ENCODE assay signal across 16 cellular contexts in the genomic region with DNA sequence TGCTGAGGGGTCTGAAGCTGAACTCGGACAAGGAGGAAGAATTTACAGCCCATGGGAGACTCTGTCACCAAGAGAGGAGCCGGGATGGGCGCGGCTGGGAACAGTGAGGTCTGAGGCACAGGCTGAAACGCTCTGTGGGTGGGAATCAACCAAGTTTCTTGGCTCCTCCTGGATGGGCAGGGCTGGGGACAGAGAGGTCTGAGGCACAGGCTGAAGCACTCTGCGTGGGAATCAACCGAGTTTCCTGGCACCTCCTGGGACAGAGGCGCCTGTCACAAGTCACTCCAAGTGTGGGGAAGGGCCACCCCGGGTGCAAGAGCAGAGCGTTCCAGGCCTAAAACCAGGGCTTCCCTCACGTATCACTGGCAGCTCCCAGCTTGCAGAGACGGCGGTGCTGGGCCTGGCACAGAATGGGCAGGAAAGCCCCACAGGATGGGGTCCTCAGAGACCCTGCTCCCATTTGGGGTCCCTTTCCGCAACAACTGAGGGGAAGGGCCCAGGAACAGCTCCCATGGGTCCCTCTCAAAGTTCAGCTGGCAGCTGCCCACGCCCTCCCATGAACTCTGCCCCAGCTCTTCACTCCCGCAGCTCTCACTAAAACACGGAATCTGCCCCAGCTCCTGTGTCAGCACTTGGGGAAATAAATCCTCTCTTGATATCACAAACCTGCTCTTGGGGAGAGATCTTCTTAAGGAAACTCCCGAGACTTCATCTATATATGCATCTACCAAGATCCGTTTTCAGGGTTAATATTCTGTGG. TPM values are rescaled to one million over a fixed set of nuclear protein-coding genes. Genes with fewer than 3 reads are reported as not detected.
DNase-seq lines count a peak whose midpoint lies in the region; ATAC-seq, FAIRE-seq and TF ChIP-seq lines count a peak whose summit lies in the region.
"Had no signal": no experiment of that assay in that cellular context is flagged by ENCODE, and none has a peak within 500 bp of the region (broad histone marks: within the 10 kb centered on the region; RNA-seq: fewer than 3 reads in every experiment).

No MANE protein-coding gene starts in this region.

- CTCF ChIA-PET in Calu3 (lab: Charles Lee): no interaction called here

- H3K4me3 Mint-ChIP-seq in glutamatergic neuron (ENCODE audit: unreplicated experiment) (peak overlapping the region; percentile 39), Calu3 (ENCODE audit: low read depth, unreplicated experiment) (no peak overlapping the region)
- no peak overlapping the region for H3K4me3 Mint-ChIP-seq in stimulated activated effector memory CD8-positive, alpha-beta T cell treated with anti-CD3 and anti-CD28 coated beads, Interleukin-12 subunit alpha, Interleukin-12 subunit beta, amount 100 ng/mL, for 72 hours
- H3K4me3 Mint-ChIP-seq: CD8-positive, alpha-beta T cell had no signal

- H3K4me3 ChIP-seq in adipocyte (ENCODE audit: low read length): peak overlapping the region; percentile 49
- H3K4me3 ChIP-seq: PC-9 had no signal

- H3K27me3 Mint-ChIP-seq in glutamatergic neuron (ENCODE audit: unreplicated experiment) (peaks cover 2% of the 10 kb centered on the region), Calu3 (ENCODE audit: unreplicated experiment) (no peaks in the 10 kb centered on the region)

- no peaks in the 10 kb centered on the region for H3K4me1 Mint-ChIP-seq in glutamatergic neuron (ENCODE audit: low read depth, unreplicated experiment)
- H3K4me1 Mint-ChIP-seq in stimulated activated effector memory CD8-positive, alpha-beta T cell treated with anti-CD3 and anti-CD28 coated beads, Interleukin-12 subunit alpha, Interleukin-12 subunit beta, amount 100 ng/mL, for 72 hours: no peaks in the 10 kb centered on the region
- H3K4me1 Mint-ChIP-seq in Calu3 (ENCODE audit: low read depth, unreplicated experiment): no peaks in the 10 kb centered on the region

- DNase-seq in adipocyte (ENCODE audit: low read depth) (no peak), glutamatergic neuron (no peak), left lobe of liver (ENCODE audit: low spot score) (peak; percentile 75), GM12892 (ENCODE audit: insufficient read length) (no peak), Calu3 (no peak), NCI-H82 treated with DMSO at 0.1 percent for 48 hours (lab: John Stamatoyannopoulos, UW; ENCODE audit: unreplicated experiment) (no peak)
- no peak for DNase-seq in stimulated activated effector memory CD8-positive, alpha-beta T cell treated with anti-CD3 and anti-CD28 coated beads, Interleukin-12 subunit alpha, Interleukin-12 subunit beta, amount 100 ng/mL, for 72 hours (ENCODE audit: low spot score in 2 of 2)
- DNase-seq: CD8-positive, alpha-beta T cell; KBM-7; NCI-H1092 treated with DMSO at 0.1 percent for 48 hours; NCI-H187; NCI-H69; PC-9; SHP77 had no signal

- no peak for FAIRE-seq in GM12892 (lab: Jason Lieb, UNC)
- FAIRE-seq: H54 had no signal

- intact Hi-C loops in Calu3 (cut with micrococcal nuclease; ENCODE audit: unreplicated experiment): no loop called here

- peak; percentile 88 for ATAC-seq in left lobe of liver
- ATAC-seq in stimulated activated effector memory CD8-positive, alpha-beta T cell treated with anti-CD3 and anti-CD28 coated beads, Interleukin-12 subunit alpha, Interleukin-12 subunit beta, amount 100 ng/mL, for 72 hours: no peak
- ATAC-seq: CD8-positive, alpha-beta T cell had no signal

- H3K4me1 ChIP-seq in adipocyte (ENCODE audit: control insufficient read depth, insufficient read depth, low read length): peaks cover 18% of the 10 kb centered on the region

- TF ChIP-seq POLR2A in GM12892 (IDR thresholded peaks at IDR 0.05; ENCODE audit: low read depth, low read length): no peak

- H3K36me3 Mint-ChIP-seq in glutamatergic neuron (ENCODE audit: unreplicated experiment) (peaks cover 4% of the 10 kb centered on the region), Calu3 (ENCODE audit: insufficient read depth, unreplicated experiment) (peaks cover 37% of the 10 kb centered on the region)
- peaks cover 77% of the 10 kb centered on the region for H3K36me3 Mint-ChIP-seq in stimulated activated effector memory CD8-positive, alpha-beta T cell treated with anti-CD3 and anti-CD28 coated beads, Interleukin-12 subunit alpha, Interleukin-12 subunit beta, amount 100 ng/mL, for 72 hours

- H3K27me3 ChIP-seq in adipocyte (replicated peaks; ENCODE audit: control insufficient read depth, insufficient read depth, low read length): no peaks in the 10 kb centered on the region

- BruUV-seq in Calu3 (replicated peaks; lab: Mats Ljungman, UMichigan): no TSS peak

- H3K36me3 ChIP-seq in adipocyte (ENCODE audit: control insufficient read depth, insufficient read depth, low read length, severe bottlenecking): peaks cover 57% of the 10 kb centered on the region

- H3K9ac ChIP-seq in adipocyte (ENCODE audit: low read length): peak overlapping the region; percentile 64

- TF ChIP-seq CTCF in glutamatergic neuron (IDR thresholded peaks at IDR 0.05; ENCODE audit: partially characterized antibody, unreplicated experiment) (no peak), Calu3 (IDR thresholded peaks at IDR 0.05; ENCODE audit: unreplicated experiment) (no peak)

- peaks cover 5% of the 10 kb centered on the region for H3K9me3 Mint-ChIP-seq in glutamatergic neuron (ENCODE audit: unreplicated experiment)
- no peaks in the 10 kb centered on the region for H3K9me3 Mint-ChIP-seq in stimulated activated effector memory CD8-positive, alpha-beta T cell treated with anti-CD3 and anti-CD28 coated beads, Interleukin-12 subunit alpha, Interleukin-12 subunit beta, amount 100 ng/mL, for 72 hours
- no peaks in the 10 kb centered on the region for H3K9me3 Mint-ChIP-seq in Calu3 (ENCODE audit: low read depth, unreplicated experiment)
- H3K9me3 Mint-ChIP-seq: CD8-positive, alpha-beta T cell had no signal

- no peak overlapping the region for H3K27ac Mint-ChIP-seq in glutamatergic neuron (ENCODE audit: unreplicated experiment)
- H3K27ac Mint-ChIP-seq in stimulated activated effector memory CD8-positive, alpha-beta T cell treated with anti-CD3 and anti-CD28 coated beads, Interleukin-12 subunit alpha, Interleukin-12 subunit beta, amount 100 ng/mL, for 72 hours: peak overlapping the region; percentile 63
- no peak overlapping the region for H3K27ac Mint-ChIP-seq in Calu3 (ENCODE audit: unreplicated experiment)
- H3K27ac Mint-ChIP-seq: CD8-positive, alpha-beta T cell had no signal

- H3K9me3 ChIP-seq in adipocyte (ENCODE audit: control insufficient read depth, low read length): no peaks in the 10 kb centered on the region

RNA-seq across cellular contexts. Expression of a gene that starts 18.5 kb away (rescaled TPM):
- total RNA-seq in glutamatergic neuron (ENCODE audit: unreplicated experiment) (133 TPM), left lobe of liver (63.4 TPM), Calu3 (2022) (107 and 108 TPM in 2 replicates)
- 41.7 TPM for polyA plus RNA-seq in GM12892 (2012; ENCODE audit: missing spikeins)

RNA-seq across cellular contexts. Expression of a gene that starts 30.8 kb away (rescaled TPM):
- total RNA-seq in glutamatergic neuron (ENCODE audit: unreplicated experiment) (71.4 TPM), left lobe of liver (17.2 TPM), Calu3 (2022) (39.3 and 42.9 TPM in 2 replicates)
- polyA plus RNA-seq in GM12892 (2012; ENCODE audit: missing spikeins): 12.6 TPM

RNA-seq across cellular contexts. Expression of a gene that starts 36.2 kb away (rescaled TPM):
- total RNA-seq in glutamatergic neuron (ENCODE audit: unreplicated experiment) (10.6 TPM), left lobe of liver (5.2 TPM), Calu3 (2022) (2.7 and 2.8 TPM in 2 replicates)
- polyA plus RNA-seq in GM12892 (2012; ENCODE audit: missing spikeins): 43.2 TPM
- total RNA-seq: Daoy had no signal

RNA-seq across cellular contexts. Expression of a gene that starts 36.8 kb away (rescaled TPM):
- total RNA-seq in glutamatergic neuron (ENCODE audit: unreplicated experiment) (66.0 TPM), left lobe of liver (11.2 TPM), Calu3 (2022) (13.7 and 15.8 TPM in 2 replicates)
- 113 TPM for polyA plus RNA-seq in GM12892 (2012; ENCODE audit: missing spikeins)
